Comparison of ENCODE assay signal across 8 cellular contexts in genomic region chr15:45401665-45402161, GRCh38. TPM values are rescaled to one million over a fixed set of nuclear protein-coding genes. Genes with fewer than 3 reads are reported as not detected.
A peak's percentile ranks its signal among the peaks of the same experiment; 100 is the strongest.
DNase-seq lines count a peak whose midpoint lies in the region; ATAC-seq and TF ChIP-seq lines count a peak whose summit lies in the region.

No MANE protein-coding gene starts in this region.

- no peak for ATAC-seq in HG03039 (IDR thresholded peaks at IDR 0.05; ENCODE audit: unreplicated experiment)

- DNase-seq in NCI-H2227 (lab: John Stamatoyannopoulos, UW; ENCODE audit: unreplicated experiment) (peak; percentile 12), NCI-H2227 treated with DMSO at 0.1 percent for 48 hours (lab: John Stamatoyannopoulos, UW) (no peak), HL-60 (ENCODE audit: low read depth in 1 of 2, low spot score in 1 of 2) (no peak), breast epithelium (ENCODE audit: low spot score in 2 of 2) (no peak), mesothelial cell of epicardium (ENCODE audit: low spot score in 2 of 2, unreplicated experiment in 2 of 2) (peak in 1 of 2 experiments; percentile 39), SKM-1 treated with dmso at 0.1 percent for 144 hours (lab: John Stamatoyannopoulos, UW; ENCODE audit: unreplicated experiment) (no peak), G401 (ENCODE audit: low spot score) (no peak)

- H3K4me1 Mint-ChIP-seq in mesothelial cell of epicardium, result peaks cover 25% of the 10 kb centered on the region

- peaks cover 7% of the 10 kb centered on the region for H3K36me3 Mint-ChIP-seq in mesothelial cell of epicardium

- no peaks in the 10 kb centered on the region for H3K9me3 Mint-ChIP-seq in mesothelial cell of epicardium

- no peaks in the 10 kb centered on the region for H3K36me3 ChIP-seq in breast epithelium

- peak overlapping the region; percentile 97 for H3K27ac Mint-ChIP-seq in mesothelial cell of epicardium

- in situ Hi-C loops in G401 (cut with HindIII; ENCODE audit: low sequenced_read_pairs), result no loop called here

- H3K4me1 ChIP-seq in breast epithelium, result peaks cover 0 to 7% of the 10 kb centered on the region in 2 donors

- H3K4me3 ChIP-seq in HL-60 (replicated peaks; ENCODE audit: insufficient read depth, low read length) (peak overlapping the region; percentile 76), breast epithelium (peak overlapping the region; percentile 84 to 97 (median 93))

- H3K9me3 ChIP-seq in breast epithelium, result no peaks in the 10 kb centered on the region

- H3K4me3 Mint-ChIP-seq in mesothelial cell of epicardium, result peak overlapping the region; percentile 95

- intact Hi-C loops in breast epithelium (cut with DNase I; ENCODE audit: low total_unique reads), result loop anchor here (10.0 kb wide), 1 partner anchor 207 kb away; no protein-coding TSS in a partner anchor

- no peak for TF ChIP-seq POLR2A in breast epithelium (IDR thresholded peaks at IDR 0.05)

- H3K27me3 ChIP-seq in HL-60 (ENCODE audit: insufficient read depth, poor library complexity, severe bottlenecking), result no peaks in the 10 kb centered on the region
- H3K27me3 ChIP-seq in breast epithelium, result no peaks in the 10 kb centered on the region

- H3K27me3 Mint-ChIP-seq in mesothelial cell of epicardium (ENCODE audit: low read depth), result peaks cover 19% of the 10 kb centered on the region

- no peak for TF ChIP-seq CTCF in HL-60 (IDR thresholded peaks at IDR 0.05; ENCODE audit: insufficient read depth, low read length)
- no peak for TF ChIP-seq CTCF in breast epithelium (IDR thresholded peaks at IDR 0.05)
- TF ChIP-seq CTCF in mesothelial cell of epicardium (IDR thresholded peaks at IDR 0.05; ENCODE audit: unreplicated experiment), result no peak

- H3K27ac ChIP-seq in HL-60 (replicated peaks), result peak overlapping the region; percentile 88
- H3K27ac ChIP-seq in breast epithelium, result peak overlapping the region; percentile 89 to 96

RNA-seq across cellular contexts. Expression of gene GATM, which starts 23.4 kb away (rescaled TPM):
- 10 to 100 TPM in 2 of 3 donors, 1 to 10 TPM in 1; 8.8 to 31.5 (median 22.8) TPM for total RNA-seq in breast epithelium
- 7.0 to 9.2 TPM (median 7.3 TPM) in 3 replicates for total RNA-seq in mesothelial cell of epicardium
- total RNA-seq in G401 (2014; rRNA removed; shearing (Covaris generic)), result 26.7 and 32.5 TPM in 2 replicates
